Comparison of ENCODE assay signal across 17 cellular contexts in genomic region chr17:72145562-72145961, GRCh38. TPM values are rescaled to one million over a fixed set of nuclear protein-coding genes. Genes with fewer than 3 reads are reported as not detected.
A peak's percentile ranks its signal among the peaks of the same experiment; 100 is the strongest.
DNase-seq lines count a peak whose midpoint lies in the region; ATAC-seq, FAIRE-seq and TF ChIP-seq lines count a peak whose summit lies in the region.
"Had no signal": no experiment of that assay in that cellular context is flagged by ENCODE, and none has a peak within 500 bp of the region (broad histone marks: within the 10 kb centered on the region; RNA-seq: fewer than 3 reads in every experiment).

No MANE protein-coding gene starts in this region.

- H3K9ac ChIP-seq in IMR-90 (ENCODE audit: low read depth, low read length) (no peak overlapping the region), Karpas-422 (ENCODE audit: low read length) (no peak overlapping the region), H1 (replicated peaks in 1 of 4; ENCODE audit: extremely low read depth in 1 of 4, low read depth in 3 of 4, low read length in 3 of 4) (no peak overlapping the region)

- H3K4me1 ChIP-seq in IMR-90 (ENCODE audit: control insufficient read depth, insufficient read depth, low read length) = no peaks in the 10 kb centered on the region
- peaks cover 28% of the 10 kb centered on the region for H3K4me1 ChIP-seq in Karpas-422 (ENCODE audit: low read length)
- H3K4me1 ChIP-seq in H1 (replicated peaks in 1 of 4; ENCODE audit: control insufficient read depth in 3 of 4, insufficient read depth in 4 of 4, low read length in 3 of 4) = peaks cover 0 to 5% (median 1%) of the 10 kb centered on the region in 4 experiments; a peak in 2 of 7 replicates

- H3K56ac ChIP-seq in IMR-90 (ENCODE audit: extremely low read depth, insufficient read depth, low read length) = no peak overlapping the region
- no peak overlapping the region for H3K56ac ChIP-seq in H1 (replicated peaks; ENCODE audit: insufficient read length, low read depth, low read length)

- H3K27ac ChIP-seq in IMR-90 (ENCODE audit: insufficient read depth, low read length) = no peak overlapping the region
- no peak overlapping the region for H3K27ac ChIP-seq in Karpas-422 (ENCODE audit: low read length)
- no peak overlapping the region for H3K27ac ChIP-seq in H1 (ENCODE audit: low read depth, low read length)

- ATAC-seq in IMR-90 (ENCODE audit: low read depth) (no peak), GM18861 (IDR thresholded peaks at IDR 0.05; ENCODE audit: unreplicated experiment) (no peak)
- ATAC-seq: HCT116 had no signal

- TF ChIP-seq POLR2A in IMR-90 (IDR thresholded peaks at IDR 0.05; ENCODE audit: low read depth, low read length) (no peak), H1 (IDR thresholded peaks at IDR 0.05; ENCODE audit: control extremely low read depth in 1 of 2, low read depth in 2 of 2, low read length in 2 of 2) (no peak)

- H4K5ac ChIP-seq in IMR-90 (ENCODE audit: low read depth, low read length) (no peak overlapping the region), H1 (ENCODE audit: insufficient read length, low read depth, low read length) (no peak overlapping the region)

- H3K9me3 ChIP-seq in IMR-90 (ENCODE audit: control insufficient read depth, insufficient read depth, low read length) (no peaks in the 10 kb centered on the region), Karpas-422 (ENCODE audit: low read length) (no peaks in the 10 kb centered on the region), H1 (ENCODE audit: insufficient read depth in 2 of 2, low read depth in 1 of 2, low read length in 1 of 2) (no peaks in the 10 kb centered on the region)
- H3K9me3 ChIP-seq: Caco-2 had no signal

- H3K23ac ChIP-seq in IMR-90 (ENCODE audit: low read depth, low read length) (no peak overlapping the region), H1 (ENCODE audit: insufficient read length) (no peak overlapping the region)

- H3K4me3 ChIP-seq in IMR-90 (ENCODE audit: insufficient read depth, low read depth, low read length) = no peak overlapping the region
- H3K4me3 ChIP-seq in Karpas-422 (ENCODE audit: low read length) = no peak overlapping the region
- no peak overlapping the region for H3K4me3 ChIP-seq in H1 (ENCODE audit: extremely low read depth in 1 of 4, insufficient read depth in 2 of 4, low read depth in 3 of 4, low read length in 4 of 4)

- H3K9me2 ChIP-seq in Karpas-422 (replicated peaks; ENCODE audit: insufficient read depth, low read length) = no peaks in the 10 kb centered on the region

- TF ChIP-seq RAD21 in IMR-90 (IDR thresholded peaks at IDR 0.05; ENCODE audit: low read length) (no peak), H1 (IDR thresholded peaks at IDR 0.05 in 1 of 2, conservative IDR thresholded peaks at IDR 0.05 in 1 of 2; ENCODE audit: low read depth in 2 of 2, low read length in 2 of 2) (no peak)

- no peak overlapping the region for H2BK15ac ChIP-seq in IMR-90 (ENCODE audit: low read depth, low read length)
- 0 out of 2 replicates have a peak overlapping the region, but pooled peaks have one; percentile 21 for H2BK15ac ChIP-seq in H1 (ENCODE audit: low read length)

- no peak overlapping the region for H2AK9ac ChIP-seq in IMR-90 (replicated peaks; ENCODE audit: low read depth, low read length, poor library complexity)

- CTCF ChIA-PET in IMR-90 (lab: Yijun Ruan, JAX) (interaction anchor here (0.6 kb wide), 1 partner anchor 17 kb away, joined by 3 read pairs; no protein-coding TSS in a partner anchor), H1 (lab: Charles Lee; ENCODE audit: partially characterized antibody) (no interaction called here)

- H3K4ac ChIP-seq in IMR-90 (ENCODE audit: low read depth, low read length) (no peak overlapping the region), H1 (replicated peaks; ENCODE audit: insufficient read length, low read depth, low read length) (no peak overlapping the region)

- WGBS in IMR-90 (ENCODE audit: extremely low coverage in 2 of 2, insufficient read length in 1 of 2), 2 experiments = 83 to 100% methylated on average over 1 of the region's 3 CpGs
- WGBS in H1 (ENCODE audit: extremely low coverage in 1 of 2, insufficient coverage in 1 of 2, insufficient read length in 1 of 2, insufficient replicate concordance in 2 of 2, low coverage in 1 of 2, low lambda C conversion rate in 2 of 2, missing lambda C conversion rate in 1 of 2), 2 experiments = 89 to 100% methylated on average over 2 to 3 of the region's 3 CpGs

- in situ Hi-C loops in IMR-90 (cut with MboI; ENCODE audit: low sequenced_read_pairs) = no loop called here

- H3K79me1 ChIP-seq in IMR-90 (ENCODE audit: low read depth in 1 of 2, low read length in 2 of 2) (no peaks in the 10 kb centered on the region), H1 (ENCODE audit: low read depth, low read length) (no peaks in the 10 kb centered on the region)

- POLR2A ChIA-PET in IMR-90 (lab: Charles Lee; ENCODE audit: unreplicated experiment) = no interaction called here
- POLR2A ChIA-PET in H1 (lab: Charles Lee; ENCODE audit: partially characterized antibody) = no interaction called here

- H2AK5ac ChIP-seq in IMR-90 (ENCODE audit: low read depth, low read length) (no peak overlapping the region), H1 (ENCODE audit: low read depth, low read length) (no peak overlapping the region)

- H2BK20ac ChIP-seq in IMR-90 (ENCODE audit: low read depth, low read length) (no peak overlapping the region), H1 (ENCODE audit: low read length) (0 out of 2 replicates have a peak overlapping the region, but pooled peaks have one; percentile 77)

- H4K8ac ChIP-seq in IMR-90 (ENCODE audit: low read depth in 2 of 2, low read length in 2 of 2) = no peak overlapping the region
- no peak overlapping the region for H4K8ac ChIP-seq in H1 (ENCODE audit: extremely low read depth, insufficient read depth, low read length)

- H2AFZ ChIP-seq in IMR-90 (replicated peaks; ENCODE audit: low read length, poor library complexity) (no peak overlapping the region), Karpas-422 (ENCODE audit: low read length) (no peak overlapping the region), H1 (ENCODE audit: low read length) (no peak overlapping the region)

- H3K23me2 ChIP-seq in H1 (ENCODE audit: low read depth, low read length) = no peaks in the 10 kb centered on the region

- H4K91ac ChIP-seq in IMR-90 (ENCODE audit: insufficient read depth, low read depth, low read length) (no peak overlapping the region), H1 (replicated peaks; ENCODE audit: insufficient read length, low read length) (no peak overlapping the region)

- no peak for TF ChIP-seq CTCF in IMR-90 (conservative IDR thresholded peaks at IDR 0.05; ENCODE audit: low read depth, low read length)
- TF ChIP-seq CTCF in H1 (IDR thresholded peaks at IDR 0.05; ENCODE audit: control extremely low read depth in 1 of 3, insufficient read depth in 1 of 3, low read depth in 1 of 3, low read length in 3 of 3) = no peak

- H3K14ac ChIP-seq in IMR-90 (replicated peaks; ENCODE audit: low read depth, low read length) = no peak overlapping the region
- no peak overlapping the region for H3K14ac ChIP-seq in H1 (ENCODE audit: insufficient read length)

- DNase-seq in IMR-90 = no peak
- no peak for DNase-seq in Karpas-422
- DNase-seq in H1 (ENCODE audit: low read depth in 1 of 2, low spot score in 2 of 2) = no peak
- DNase-seq in DMS53 (lab: John Stamatoyannopoulos, UW) = no peak
- DNase-seq in COLO668 (lab: John Stamatoyannopoulos, UW; ENCODE audit: unreplicated experiment) = no peak
- DNase-seq: C1 segment of cervical spinal cord; Caco-2; CD4-positive, alpha-beta memory T cell; DMS153; DMS79 treated with DMSO at 0.1 percent for 48 hours; GF-D8; H9 had no signal

- FAIRE-seq in H1 (lab: Jason Lieb, UNC) = no peak
- FAIRE-seq: GM12891, GM18507 had no signal

- no peaks in the 10 kb centered on the region for H4K20me1 ChIP-seq in IMR-90 (ENCODE audit: insufficient read depth, low read length)
- H4K20me1 ChIP-seq in Karpas-422 (ENCODE audit: insufficient read depth, low read depth, low read length) = no peaks in the 10 kb centered on the region
- no peaks in the 10 kb centered on the region for H4K20me1 ChIP-seq in H1 (replicated peaks in 1 of 2; ENCODE audit: control insufficient read depth in 1 of 2, insufficient read depth in 2 of 2, low read length in 2 of 2)

- no peaks in the 10 kb centered on the region for H3K79me2 ChIP-seq in Karpas-422 (ENCODE audit: low read length)
- H3K79me2 ChIP-seq in H1 (ENCODE audit: control insufficient read depth in 1 of 2, insufficient read depth in 2 of 2, low read length in 2 of 2) = no peaks in the 10 kb centered on the region

- dilution Hi-C loops in IMR-90 (cut with HindIII; ENCODE audit: low sequenced_read_pairs, unreplicated experiment) = no loop called here

- no TSS peak for BruUV-seq in IMR-90 (replicated peaks; lab: Mats Ljungman, UMichigan)

- no peak for TF ChIP-seq EP300 in H1 (IDR thresholded peaks at IDR 0.05; ENCODE audit: borderline replicate concordance in 1 of 2, low read depth in 2 of 2, low read length in 2 of 2)

- H3K4me2 ChIP-seq in IMR-90 (ENCODE audit: low read depth, low read length) (no peak overlapping the region), Karpas-422 (ENCODE audit: low read depth, low read length, poor library complexity, severe bottlenecking) (peak overlapping the region; percentile 58), H1 (ENCODE audit: insufficient read depth in 1 of 2, low read depth in 2 of 2, low read length in 2 of 2) (no peak overlapping the region)

- intact Hi-C loops in IMR-90 (cut with micrococcal nuclease) = no loop called here

- H3K36me3 ChIP-seq in IMR-90 (ENCODE audit: control insufficient read depth, insufficient read depth, low read length) = no peaks in the 10 kb centered on the region
- H3K36me3 ChIP-seq in Karpas-422 (ENCODE audit: insufficient read depth, low read length) = no peaks in the 10 kb centered on the region
- H3K36me3 ChIP-seq in H1 (ENCODE audit: control insufficient read depth in 2 of 4, insufficient read depth in 4 of 4, low read length in 3 of 4) = no peaks in the 10 kb centered on the region

- H3K18ac ChIP-seq in IMR-90 (ENCODE audit: low read depth, low read length) = no peak overlapping the region
- no peak overlapping the region for H3K18ac ChIP-seq in H1 (ENCODE audit: extremely low read depth, low read length)

- H3K27me3 ChIP-seq in IMR-90 (ENCODE audit: control insufficient read depth, insufficient read depth, low read length) = no peaks in the 10 kb centered on the region; the same call in 1 of the 2 replicates
- H3K27me3 ChIP-seq in Karpas-422 (ENCODE audit: low read length) = no peaks in the 10 kb centered on the region
- no peaks in the 10 kb centered on the region for H3K27me3 ChIP-seq in H1 (replicated peaks in 1 of 4; ENCODE audit: control insufficient read depth in 3 of 4, extremely low read depth in 1 of 4, insufficient read depth in 3 of 4, low read length in 3 of 4)

- H2BK5ac ChIP-seq in IMR-90 (ENCODE audit: low read depth, low read length, poor library complexity, severe bottlenecking) (no peak overlapping the region), H1 (ENCODE audit: low read depth, low read length) (no peak overlapping the region)

- 0 out of 2 replicates have a peak overlapping the region, but pooled peaks have one; percentile 94 for H2BK12ac ChIP-seq in H1 (ENCODE audit: low read depth, low read length)

- H2BK120ac ChIP-seq in IMR-90 (ENCODE audit: low read depth, low read length) = no peak overlapping the region
- H2BK120ac ChIP-seq in H1 (replicated peaks; ENCODE audit: low read depth, low read length) = no peak overlapping the region

- H3K9me1 ChIP-seq in IMR-90 (ENCODE audit: insufficient read depth, low read length) = no peaks in the 10 kb centered on the region

RNA-seq across cellular contexts. Expression of gene SOX9, which starts 24.7 kb away (rescaled TPM):
- total RNA-seq in IMR-90 (2012; rRNA removed) = 4.1 and 8.3 TPM in 2 replicates
- polyA plus RNA-seq in IMR-90 (2012; rRNA removed) = 12.7 and 17.6 TPM in 2 replicates
- 12.5 and 21.1 TPM in 2 replicates for polyA plus RNA-seq in IMR-90 (2012; cell fraction: cytosol; rRNA removed)
- 31.6 and 43.9 TPM in 2 replicates for polyA plus RNA-seq in IMR-90 (2012; cell fraction: nucleus; rRNA removed; ENCODE audit: low replicate concordance)
- 26.4 and 30.3 TPM in 2 replicates for total RNA-seq in Karpas-422 (2014; rRNA removed; shearing (Covaris generic); ENCODE audit: low replicate concordance)
- total RNA-seq in H1 (2021; fragmentation: NEBNext Ultra II Directional; extraction: Animal tissue kit (Norgen Biotek cat#: 25700)) = 4.9 and 5.2 TPM in 2 replicates
- 1.9 and 3.3 TPM in 2 replicates for polyA plus RNA-seq in H1 (2011; rRNA removed)
- polyA plus RNA-seq in H1 (2011; cell fraction: cytosol; rRNA removed) = 1.6 TPM
- polyA plus RNA-seq in H1 (2011; cell fraction: nucleus; rRNA removed) = 2.7 TPM
- 2.7 to 4.0 TPM (median 3.3 TPM) in 4 replicates for polyA plus RNA-seq in H1 (2012, experiment 1 of 2)
- 2.6 TPM for polyA plus RNA-seq in H1 (2012, experiment 2 of 2)
- polyA plus RNA-seq in H1 (2013, experiment 1 of 2) = 2.1 TPM
- 2.2 TPM for polyA plus RNA-seq in H1 (2013, experiment 2 of 2)
- polyA minus RNA-seq in H1 (2011; rRNA and poly(A)+ RNA removed) = 0.71 and 1.4 TPM in 2 replicates
- 4.8 TPM for polyA minus RNA-seq in H1 (2011; cell fraction: cytosol; rRNA and poly(A)+ RNA removed)
- polyA minus RNA-seq in H1 (2011; cell fraction: nucleus; rRNA and poly(A)+ RNA removed) = 2.8 TPM
- total RNA-seq: CD4-positive, alpha-beta memory T cell; G401 had no signal
- polyA plus RNA-seq: CD4-positive, alpha-beta memory T cell had no signal
